9 cellular contexts compared by ENCODE assay signal in genomic region chr6:30542404-30542725, GRCh38. TPM values are rescaled to one million over a fixed set of nuclear protein-coding genes. Genes with fewer than 3 reads are reported as not detected.
DNase-seq lines count a peak whose midpoint lies in the region; ATAC-seq and TF ChIP-seq lines count a peak whose summit lies in the region.
"Had no signal": no experiment of that assay in that cellular context is flagged by ENCODE, and none has a peak within 500 bp of the region (broad histone marks: within the 10 kb centered on the region; RNA-seq: fewer than 3 reads in every experiment).

No MANE protein-coding gene starts in this region.

- peak overlapping the region; percentile 60 for H3K4me3 Mint-ChIP-seq in stimulated activated naive CD8-positive, alpha-beta T cell treated with anti-CD3 and anti-CD28 coated beads, Interleukin-15, Interleukin-2, amounts not matched to agents 100 ng/mL and 50 ng/mL, for 24 hours
- peak overlapping the region; percentile 65 for H3K4me3 Mint-ChIP-seq in activated CD8-positive, alpha-beta T cell treated with anti-CD3 and anti-CD28 coated beads, Interleukin-2, amount 10 ng/mL, durations not matched to agents 7 days and 5 days

- H3K36me3 ChIP-seq in lower lobe of right lung = peaks cover 25% of the 10 kb centered on the region
- peaks cover 10 to 22% (median 22%) of the 10 kb centered on the region in 3 donors for H3K36me3 ChIP-seq in tibial artery

- H3K4me1 Mint-ChIP-seq in stimulated activated naive CD8-positive, alpha-beta T cell treated with anti-CD3 and anti-CD28 coated beads, Interleukin-15, Interleukin-2, amounts not matched to agents 100 ng/mL and 50 ng/mL, for 24 hours (ENCODE audit: low read depth) = peaks cover 35% of the 10 kb centered on the region
- H3K4me1 Mint-ChIP-seq in activated CD8-positive, alpha-beta T cell treated with anti-CD3 and anti-CD28 coated beads, Interleukin-2, amount 10 ng/mL, durations not matched to agents 7 days and 5 days (ENCODE audit: low read depth) = peaks cover 34% of the 10 kb centered on the region

- intact Hi-C loops in lower lobe of right lung (cut with DNase I) (loop anchor here (10.0 kb wide), 1 partner anchor 58 kb away; the partner anchor contains the start of gene HLA-E), tibial artery (cut with DNase I; ENCODE audit: low total_unique reads) (loop anchor here (5.0 kb wide), 1 partner anchor 60 kb away; no protein-coding TSS in a partner anchor)

- H3K27me3 ChIP-seq in lower lobe of right lung (ENCODE audit: low read depth) (no peaks in the 10 kb centered on the region), tibial artery (no peaks in the 10 kb centered on the region)

- H3K9me3 ChIP-seq in lower lobe of right lung (no peaks in the 10 kb centered on the region), tibial artery (no peaks in the 10 kb centered on the region)

- POLR2A ChIA-PET in activated CD8-positive, alpha-beta T cell treated with anti-CD3 and anti-CD28 coated beads, Interleukin-2, amount 10 ng/mL, durations not matched to agents 7 days and 5 days (lab: Charles Lee) = interaction anchor here (0.7 to 5.7 kb wide), 9 partner anchors 10 to 55 kb away, joined by 3 to 35 read pairs (median 8); partner anchors contain the start of gene ABCF1

- TF ChIP-seq CTCF in lower lobe of right lung (IDR thresholded peaks at IDR 0.05) (no peak), tibial artery (IDR thresholded peaks at IDR 0.05) (no peak)

- H3K27ac ChIP-seq in lower lobe of right lung = peak overlapping the region; percentile 76
- H3K27ac ChIP-seq in substantia nigra (ENCODE audit: low read depth, low read length, poor library complexity, severe bottlenecking) = no peak overlapping the region
- no peak overlapping the region for H3K27ac ChIP-seq in tibial artery

- peaks cover 21% of the 10 kb centered on the region for H3K36me3 Mint-ChIP-seq in stimulated activated naive CD8-positive, alpha-beta T cell treated with anti-CD3 and anti-CD28 coated beads, Interleukin-15, Interleukin-2, amounts not matched to agents 100 ng/mL and 50 ng/mL, for 24 hours (ENCODE audit: low read depth)
- peaks cover 23% of the 10 kb centered on the region for H3K36me3 Mint-ChIP-seq in activated CD8-positive, alpha-beta T cell treated with anti-CD3 and anti-CD28 coated beads, Interleukin-2, amount 10 ng/mL, durations not matched to agents 7 days and 5 days (ENCODE audit: low read depth)

- ATAC-seq in stimulated activated naive CD8-positive, alpha-beta T cell treated with anti-CD3 and anti-CD28 coated beads, Interleukin-15, Interleukin-2, amounts not matched to agents 100 U/mL and 50 U/mL, for 24 hours = no peak
- ATAC-seq in activated CD8-positive, alpha-beta T cell treated with anti-CD3 and anti-CD28 coated beads, Interleukin-2, amount 10 ng/mL, durations not matched to agents 7 days and 5 days = peak; percentile 59
- ATAC-seq in lower lobe of right lung (peak in 1 of 2 donors; percentile 10), HG03565 (IDR thresholded peaks at IDR 0.05; ENCODE audit: unreplicated experiment) (no peak)

- peak overlapping the region; percentile 47 for H3K4me3 ChIP-seq in lower lobe of right lung
- no peak overlapping the region for H3K4me3 ChIP-seq in tibial artery

- CTCF ChIA-PET in activated CD8-positive, alpha-beta T cell treated with anti-CD3 and anti-CD28 coated beads, Interleukin-2, amount 10 ng/mL, durations not matched to agents 7 days and 5 days (lab: Charles Lee) = interaction anchor here (0.6 to 16.2 kb wide), 37 partner anchors 9 to 549 kb away, joined by 3 to 464 read pairs (median 11); partner anchors contain the start of genes ABCF1, DHX16, GNL1 and MRPS18B

- peak overlapping the region; percentile 78 for H3K27ac Mint-ChIP-seq in stimulated activated naive CD8-positive, alpha-beta T cell treated with anti-CD3 and anti-CD28 coated beads, Interleukin-15, Interleukin-2, amounts not matched to agents 100 ng/mL and 50 ng/mL, for 24 hours
- H3K27ac Mint-ChIP-seq in activated CD8-positive, alpha-beta T cell treated with anti-CD3 and anti-CD28 coated beads, Interleukin-2, amount 10 ng/mL, durations not matched to agents 7 days and 5 days = peak overlapping the region; percentile 73

- no peaks in the 10 kb centered on the region for H3K27me3 Mint-ChIP-seq in stimulated activated naive CD8-positive, alpha-beta T cell treated with anti-CD3 and anti-CD28 coated beads, Interleukin-15, Interleukin-2, amounts not matched to agents 100 ng/mL and 50 ng/mL, for 24 hours
- peaks cover 5% of the 10 kb centered on the region for H3K27me3 Mint-ChIP-seq in activated CD8-positive, alpha-beta T cell treated with anti-CD3 and anti-CD28 coated beads, Interleukin-2, amount 10 ng/mL, durations not matched to agents 7 days and 5 days (ENCODE audit: low read depth)

- DNase-seq in stimulated activated naive CD8-positive, alpha-beta T cell treated with anti-CD3 and anti-CD28 coated beads, Interleukin-15, Interleukin-2, amounts not matched to agents 100 U/mL and 50 U/mL, for 24 hours = no peak
- DNase-seq in activated CD8-positive, alpha-beta T cell treated with anti-CD3 and anti-CD28 coated beads, Interleukin-2, amount 10 ng/mL, durations not matched to agents 7 days and 5 days = peak; percentile 50
- no peak for DNase-seq in lower lobe of right lung
- no peak for DNase-seq in substantia nigra (lab: John Stamatoyannopoulos, UW)
- DNase-seq in tibial artery = no peak
- no peak for DNase-seq in cerebellum (ENCODE audit: low spot score)
- DNase-seq: activated CD8-positive, alpha-beta memory T cell treated with anti-CD3 and anti-CD28 coated beads for 24 hours had no signal

- no peaks in the 10 kb centered on the region for H3K9me3 Mint-ChIP-seq in stimulated activated naive CD8-positive, alpha-beta T cell treated with anti-CD3 and anti-CD28 coated beads, Interleukin-15, Interleukin-2, amounts not matched to agents 100 ng/mL and 50 ng/mL, for 24 hours
- no peaks in the 10 kb centered on the region for H3K9me3 Mint-ChIP-seq in activated CD8-positive, alpha-beta T cell treated with anti-CD3 and anti-CD28 coated beads, Interleukin-2, amount 10 ng/mL, durations not matched to agents 7 days and 5 days (ENCODE audit: insufficient read depth)

- H3K4me1 ChIP-seq in lower lobe of right lung (peaks cover 31% of the 10 kb centered on the region), tibial artery (peaks cover 0 to 6% (median 2%) of the 10 kb centered on the region in 4 donors)

RNA-seq across cellular contexts. Expression of gene GNL1, which starts 13.9 kb away (rescaled TPM):
- total RNA-seq in activated CD8-positive, alpha-beta T cell treated with anti-CD3 and anti-CD28 coated beads, Interleukin-2, amount 10 ng/mL, durations not matched to agents 7 days and 5 days = 10 to 100 TPM; 63.7 to 69.9 TPM
- 54.9 TPM for total RNA-seq in lower lobe of right lung
- total RNA-seq in cerebellum = 33.2 TPM

RNA-seq across cellular contexts. Expression of gene PRR3, which starts 14.7 kb away (rescaled TPM):
- total RNA-seq in activated CD8-positive, alpha-beta T cell treated with anti-CD3 and anti-CD28 coated beads, Interleukin-2, amount 10 ng/mL, durations not matched to agents 7 days and 5 days = 10 to 100 TPM; 19.7 to 21.1 TPM
- 7.5 TPM for total RNA-seq in lower lobe of right lung
- 15.6 TPM for total RNA-seq in cerebellum

RNA-seq across cellular contexts. Expression of gene ABCF1, which starts 28.9 kb away (rescaled TPM):
- total RNA-seq in activated CD8-positive, alpha-beta T cell treated with anti-CD3 and anti-CD28 coated beads, Interleukin-2, amount 10 ng/mL, durations not matched to agents 7 days and 5 days = 10 to 100 TPM; 72.2 to 79.6 TPM
- total RNA-seq in lower lobe of right lung (40.0 TPM), cerebellum (15.4 TPM)

RNA-seq across cellular contexts. Expression of gene HLA-E, which starts 53.1 kb away (rescaled TPM):
- total RNA-seq in activated CD8-positive, alpha-beta T cell treated with anti-CD3 and anti-CD28 coated beads, Interleukin-2, amount 10 ng/mL, durations not matched to agents 7 days and 5 days = 100 to 1,000 TPM; 523 to 536 TPM
- total RNA-seq in lower lobe of right lung = 1,079 TPM
- total RNA-seq in cerebellum = 24.1 TPM
